25 cellular contexts compared by ENCODE assay signal in genomic region chr9:92642599-92642998, GRCh38.
"Had no signal": no experiment of that assay in that cellular context is flagged by ENCODE, and none has a peak within 500 bp of the region (broad histone marks: within the 10 kb centered on the region; RNA-seq: fewer than 3 reads in every experiment).

No MANE protein-coding gene starts in this region.

- ATAC-seq: activated T-cell treated with anti-CD3 and anti-CD28 coated beads, Interleukin-2, amount 50 U/mL, for 4 hours; activated T-helper 17 cell treated with anti-CD3 and anti-CD28 coated beads, Interleukin-2, amount 50 U/mL, for 72 hours; gastrocnemius medialis; left lung; lower lobe of right lung; mucosa of descending colon; natural killer cell treated with Interleukin-12 subunit alpha and Interleukin-12 subunit beta and Interleukin-15 and Interleukin-18, amount 100 ng/mL, for 72 hours; right cardiac atrium; stimulated activated naive CD8-positive, alpha-beta T cell treated with anti-CD3 and anti-CD28 coated beads, Interleukin-15, Interleukin-2, amounts not matched to agents 100 U/mL and 50 U/mL, for 24 hours had no signal

- H3K9me3 Mint-ChIP-seq: natural killer cell treated with Interleukin-12 subunit alpha and Interleukin-12 subunit beta and Interleukin-15 and Interleukin-18, amount 100 ng/mL, for 72 hours; T-helper 2 cell treated with Interferon-gamma antibody and Interleukin-4, amounts not matched to agents 5 μg/mL and 100 μg/mL, for 36 hours had no signal

- H3K4me1 Mint-ChIP-seq: activated B cell treated with CpG ODN at 0.5 μM for 24 hours had no signal

- H3K4me3 Mint-ChIP-seq: activated B cell treated with CpG ODN at 0.5 μM for 24 hours; activated T-cell treated with anti-CD3 and anti-CD28 coated beads, Interleukin-2, amount 50 U/mL, for 4 hours; activated T-helper 17 cell treated with anti-CD3 and anti-CD28 coated beads, Interleukin-2, amount 50 U/mL, for 72 hours; natural killer cell treated with Interleukin-12 subunit alpha and Interleukin-12 subunit beta and Interleukin-15 and Interleukin-18, amount 100 ng/mL, for 72 hours; T-helper 2 cell treated with Interferon-gamma antibody and Interleukin-4, amounts not matched to agents 5 μg/mL and 100 μg/mL, for 36 hours had no signal

- H3K27ac Mint-ChIP-seq: activated B cell treated with CpG ODN at 0.5 μM for 24 hours; activated T-helper 17 cell treated with anti-CD3 and anti-CD28 coated beads, Interleukin-2, amount 50 U/mL, for 72 hours; natural killer cell treated with Interleukin-12 subunit alpha and Interleukin-12 subunit beta and Interleukin-15 and Interleukin-18, amount 100 ng/mL, for 72 hours; T-helper 2 cell treated with Interferon-gamma antibody and Interleukin-4, amounts not matched to agents 5 μg/mL and 100 μg/mL, for 36 hours had no signal

- H3K4me1 ChIP-seq: breast epithelium, gastrocnemius medialis, left lung, lower lobe of right lung, parathyroid adenoma had no signal

- H3K4me3 ChIP-seq: breast epithelium, gastrocnemius medialis, left lung, lower lobe of right lung, mucosa of descending colon, thoracic aorta had no signal

- H3K27ac ChIP-seq: breast epithelium, gastrocnemius medialis, left lung, lower lobe of right lung, neutrophil, parathyroid adenoma, thoracic aorta had no signal

- DNase-seq: activated B cell treated with CpG ODN at 0.5 μM for 24 hours; activated CD4-positive, alpha-beta T cell treated with anti-CD3 and anti-CD28 coated beads, Interleukin-2, amount 50 U/mL, for 1 hour; activated gamma-delta T cell treated with Interleukin-2 at 50 U/mL for 16 hours; activated naive CD4-positive, alpha-beta T cell treated with anti-CD3 and anti-CD28 coated beads, Interleukin-2, amount 50 U/mL, for 16 hours; activated T-cell treated with anti-CD3 and anti-CD28 coated beads, Interleukin-2, amount 50 U/mL, for 4 hours; effector memory CD4-positive, alpha-beta T cell; erythroblast; gastrocnemius medialis; glutamatergic neuron; mesendoderm; mucosa of descending colon; stimulated activated CD4-positive, alpha-beta T cell treated with anti-CD3 and anti-CD28 coated beads, Interleukin-2, amount 100 ng/mL, for 48 hours; stimulated activated naive CD8-positive, alpha-beta T cell treated with anti-CD3 and anti-CD28 coated beads, Interleukin-15, Interleukin-2, amounts not matched to agents 100 U/mL and 50 U/mL, for 24 hours; T-helper 1 cell; trophoblast cell had no signal

- H3K9me3 ChIP-seq: breast epithelium, gastrocnemius medialis, mucosa of descending colon, neutrophil had no signal

- H3K27me3 ChIP-seq: breast epithelium, gastrocnemius medialis, left lung, neutrophil had no signal

- H3K27me3 Mint-ChIP-seq: activated B cell treated with CpG ODN at 0.5 μM for 24 hours; activated T-helper 17 cell treated with anti-CD3 and anti-CD28 coated beads, Interleukin-2, amount 50 U/mL, for 72 hours; natural killer cell treated with Interleukin-12 subunit alpha and Interleukin-12 subunit beta and Interleukin-15 and Interleukin-18, amount 100 ng/mL, for 72 hours had no signal
